In the genomic region with DNA sequence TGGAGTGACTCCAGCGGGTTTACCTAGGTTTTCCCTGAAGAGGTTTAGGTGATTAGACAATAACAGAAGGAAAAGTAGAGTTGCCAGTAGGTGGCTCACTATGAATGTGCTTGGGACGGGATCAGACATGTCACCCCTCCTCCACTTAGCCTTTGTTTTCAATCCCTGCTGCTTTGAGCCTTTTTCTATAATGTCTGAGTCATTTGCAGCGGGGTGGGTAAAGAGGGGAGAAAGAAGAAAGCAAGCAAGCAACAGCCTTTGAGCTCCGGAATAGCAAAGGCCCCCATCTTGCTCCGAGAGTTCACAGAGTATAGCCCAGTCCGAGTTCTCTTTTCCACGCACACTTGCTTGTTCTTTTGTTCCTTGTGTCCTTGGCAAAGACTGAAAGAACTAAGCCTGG, we compare ENCODE assay signal across 8 cellular contexts.
DNase-seq lines count a peak whose midpoint lies in the region; ATAC-seq and TF ChIP-seq lines count a peak whose summit lies in the region.

No MANE protein-coding gene starts in this region.

- H3K27me3 ChIP-seq in BE2C (no peaks in the 10 kb centered on the region), neuron (ENCODE audit: insufficient read depth, low read length) (no peaks in the 10 kb centered on the region)

- no peaks in the 10 kb centered on the region for H3K9me3 ChIP-seq in BE2C
- no peaks in the 10 kb centered on the region for H3K9me3 ChIP-seq in neuron (ENCODE audit: low read length)

- in situ Hi-C loops in SK-MEL-5 (cut with HindIII; ENCODE audit: low pct_unique_long_range_greater_than_20kb, low sequenced_read_pairs): no loop called here

- H3K4me1 ChIP-seq in BE2C (peaks cover 10% of the 10 kb centered on the region), neuron (ENCODE audit: insufficient read depth, low read length) (peaks cover 55% of the 10 kb centered on the region)

- H3K4me3 ChIP-seq in BE2C (ENCODE audit: low read depth, low read length) (peak overlapping the region; percentile 30), LNCaP clone FGC (ENCODE audit: low read depth, low read length) (no peak overlapping the region), neuron (ENCODE audit: low read length) (peak overlapping the region; percentile 30)

- DNase-seq in BE2C (peak; percentile 71), LNCaP clone FGC (ENCODE audit: low read depth) (peak; percentile 45), SK-MEL-5 (ENCODE audit: low read depth, low spot score) (peak; percentile 59), fibroblast of the conjunctiva (ENCODE audit: low read depth) (peak; percentile 85), GM10266 (ENCODE audit: extremely low spot score) (no peak)

- TF ChIP-seq CTCF in BE2C (IDR thresholded peaks at IDR 0.05; ENCODE audit: low read depth, low read length) (peak; percentile 87), LNCaP clone FGC (IDR thresholded peaks at IDR 0.05; ENCODE audit: control insufficient read depth, extremely low read depth, insufficient read depth) (peak; percentile 80), GM10266 (IDR thresholded peaks at IDR 0.05; ENCODE audit: control insufficient read depth, insufficient read depth, low read depth, missing control alignments) (no peak)

- no peak for ATAC-seq in HG03175 (IDR thresholded peaks at IDR 0.05; ENCODE audit: unreplicated experiment)
- ATAC-seq in HG03439 (IDR thresholded peaks at IDR 0.05; ENCODE audit: unreplicated experiment): no peak

- no peaks in the 10 kb centered on the region for H3K36me3 ChIP-seq in BE2C
- no peaks in the 10 kb centered on the region for H3K36me3 ChIP-seq in neuron (ENCODE audit: insufficient read depth, low read length)

- no peak overlapping the region for H2AFZ ChIP-seq in neuron (ENCODE audit: low read depth, low read length)
